ENCODE assay signal across 8 cellular contexts in the genomic region with DNA sequence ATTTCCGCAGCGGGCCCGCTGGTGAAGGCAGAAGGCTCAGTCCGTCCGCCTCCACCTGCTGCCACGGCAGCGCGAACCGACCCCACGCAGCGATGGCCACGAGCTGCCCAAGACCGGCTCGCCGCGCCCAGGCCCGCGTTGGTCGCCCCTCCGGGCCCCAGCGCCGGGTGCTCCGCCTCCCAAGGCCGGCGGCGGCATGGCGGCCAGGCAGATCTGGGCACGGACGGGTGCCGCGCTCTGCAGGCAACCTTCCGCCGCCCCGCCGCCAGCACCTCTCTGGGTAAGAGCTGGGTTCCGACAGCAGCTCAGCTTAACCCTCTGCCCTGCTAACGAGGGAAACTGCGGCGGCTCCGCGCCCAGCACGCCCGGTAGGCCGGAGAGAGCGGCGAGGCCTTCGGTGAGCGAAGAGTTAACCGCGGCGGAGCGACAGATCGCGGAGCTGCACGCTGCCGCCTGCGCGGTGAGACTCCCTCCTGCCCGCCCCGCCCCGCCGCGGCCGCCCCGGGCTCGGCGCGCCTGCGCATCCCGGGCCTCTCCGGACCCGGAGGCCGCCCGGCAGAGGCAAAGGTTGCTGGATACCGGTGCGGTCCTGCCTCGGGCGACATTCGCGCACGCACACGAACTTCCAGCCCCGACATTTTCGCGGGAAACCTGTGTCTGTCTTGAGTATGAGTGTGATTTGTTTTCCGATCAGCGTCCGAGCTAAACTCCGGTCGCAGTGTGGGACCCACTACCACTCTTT. TPM values are rescaled to one million over a fixed set of nuclear protein-coding genes. Genes with fewer than 3 reads are reported as not detected.
DNase-seq lines count a peak whose midpoint lies in the region; ATAC-seq, FAIRE-seq and TF ChIP-seq lines count a peak whose summit lies in the region.

Gene C1orf53, plus strand, starts transcription at position 177 of the 742 bp plus-strand sequence. Its CDS starts 20 bp downstream, at position 197.

- peak; percentile 96 for ATAC-seq in HG02678 (IDR thresholded peaks at IDR 0.05; ENCODE audit: unreplicated experiment)

- FAIRE-seq in GM12892 (lab: Jason Lieb, UNC), result peak; percentile 80

- H3K9me3 ChIP-seq in right atrium auricular region (no peaks in the 10 kb centered on the region), vagina (no peaks in the 10 kb centered on the region)

- H3K27ac ChIP-seq in right atrium auricular region, result peak within 1 kb of the TSS; percentile 84 to 90
- peak within 1 kb of the TSS; percentile 76 for H3K27ac ChIP-seq in rectal smooth muscle tissue (ENCODE audit: low read depth, low read length)
- peak within 1 kb of the TSS; percentile 63 for H3K27ac ChIP-seq in vagina

- H3K9ac ChIP-seq in rectal smooth muscle tissue (ENCODE audit: low read length), result peak within 1 kb of the TSS; percentile 25

- peak; percentile 69; the same call in 1 of the 2 replicates for TF ChIP-seq POLR2A in GM12892 (IDR thresholded peaks at IDR 0.05; ENCODE audit: low read depth, low read length)
- no peak for TF ChIP-seq POLR2A in vagina (IDR thresholded peaks at IDR 0.05)

- TF ChIP-seq CTCF in right atrium auricular region (IDR thresholded peaks at IDR 0.05), result no peak
- no peak for TF ChIP-seq CTCF in vagina (IDR thresholded peaks at IDR 0.05)

- peaks cover 0 to 7% of the 10 kb centered on the region in 2 donors for H3K4me1 ChIP-seq in right atrium auricular region
- peaks cover 4% of the 10 kb centered on the region for H3K4me1 ChIP-seq in rectal smooth muscle tissue (ENCODE audit: control insufficient read depth, insufficient read depth, low read length)
- peaks cover 6% of the 10 kb centered on the region for H3K4me1 ChIP-seq in vagina

- peak; percentile 86 for DNase-seq in GM12892 (ENCODE audit: insufficient read length)
- peak; percentile 84 for DNase-seq in NCI-H1105 (lab: John Stamatoyannopoulos, UW)
- DNase-seq in T follicular helper cell (ENCODE audit: low read depth), result peak; percentile 49
- peak in 55 of 56 donors; percentile 44 to 94 (median 82) for DNase-seq in amygdala (lab: John Stamatoyannopoulos, UW)
- DNase-seq in right atrium auricular region (ENCODE audit: low spot score), result peak; percentile 73
- DNase-seq in vagina (ENCODE audit: extremely low spot score in 2 of 2), result no peak

- intact Hi-C loops in vagina (cut with DNase I), result no loop called here

- H3K4me3 ChIP-seq in right atrium auricular region (peak within 1 kb of the TSS; percentile 71 to 74), rectal smooth muscle tissue (ENCODE audit: low read length) (peak within 1 kb of the TSS; percentile 74), vagina (peak within 1 kb of the TSS; percentile 63 to 68)

- H3K27me3 ChIP-seq in right atrium auricular region (no peaks in the 10 kb centered on the region), rectal smooth muscle tissue (ENCODE audit: control insufficient read depth, insufficient read depth, low read length) (no peaks in the 10 kb centered on the region), vagina (no peaks in the 10 kb centered on the region)

- H3K36me3 ChIP-seq in right atrium auricular region (no peaks in the 10 kb centered on the region), rectal smooth muscle tissue (ENCODE audit: control insufficient read depth, insufficient read depth, low read length) (peaks cover 2% of the 10 kb centered on the region), vagina (no peaks in the 10 kb centered on the region)

RNA-seq across cellular contexts. Expression of gene C1orf53, which starts in this region (rescaled TPM):
- not detected for polyA plus RNA-seq in GM12892 (2012; ENCODE audit: missing spikeins)
- 10 to 100 TPM in 1 of 2 donors, 1 to 10 TPM in 1; 4.0 to 12.1 TPM for total RNA-seq in right atrium auricular region
- total RNA-seq in vagina, result 6.4 TPM

Comparison
In these comparisons a context has a peak if more than half of its experiments do, and no peak if none do; other contexts are left out.
1. DNase-seq: peak in GM12892 (single experiment), NCI-H1105 (single experiment), T follicular helper cell (single experiment), amygdala (55 of 56) and right atrium auricular region (single experiment); none in vagina (0 of 2).
2. Peak in every context shown above with its lines, with median percentiles within 50 percentile points of each other: H3K27ac ChIP-seq and H3K4me3 ChIP-seq.